Comparison of ENCODE assay signal across 8 cellular contexts in genomic region chr7:127392566-127393369, GRCh38. TPM values are rescaled to one million over a fixed set of nuclear protein-coding genes. Genes with fewer than 3 reads are reported as not detected.
DNase-seq lines count a peak whose midpoint lies in the region; ATAC-seq and TF ChIP-seq lines count a peak whose summit lies in the region.

ZNF800 (minus strand) TSS chr7:127392708; CDS start chr7:127391557, 1,151 bp downstream.

- peak within 1 kb of the TSS; percentile 98 for H3K27ac Mint-ChIP-seq in activated naive CD8-positive, alpha-beta T cell treated with anti-CD3 and anti-CD28 coated beads, Interleukin-2, amount 50 U/mL, for 24 hours

- H3K4me1 Mint-ChIP-seq in activated naive CD8-positive, alpha-beta T cell treated with anti-CD3 and anti-CD28 coated beads, Interleukin-2, amount 50 U/mL, for 24 hours, result peaks cover 69% of the 10 kb centered on the region

- peak; percentile 85 for ATAC-seq in HG02642 (IDR thresholded peaks at IDR 0.05; ENCODE audit: poor library complexity, unreplicated experiment)
- peak; percentile 86 for ATAC-seq in activated naive CD8-positive, alpha-beta T cell treated with anti-CD3 and anti-CD28 coated beads, Interleukin-2, amount 50 U/mL, for 24 hours
- peak; percentile 99 for ATAC-seq in Right ventricle myocardium superior (ENCODE audit: poor library complexity)

- peaks cover 32% of the 10 kb centered on the region for H3K36me3 Mint-ChIP-seq in activated naive CD8-positive, alpha-beta T cell treated with anti-CD3 and anti-CD28 coated beads, Interleukin-2, amount 50 U/mL, for 24 hours (ENCODE audit: low read depth)

- H3K9ac ChIP-seq in trophoblast cell (ENCODE audit: low read length), result peak within 1 kb of the TSS; percentile 96

- H3K27ac ChIP-seq in trophoblast cell (ENCODE audit: low read depth, low read length), result peak within 1 kb of the TSS; percentile 55
- H3K27ac ChIP-seq in tibial nerve, result peak within 1 kb of the TSS; percentile 94 to 98 (median 97)

- no CpG with 5 or more reads among the region's 67 CpGs for WGBS in trophoblast cell (ENCODE audit: extremely low coverage, insufficient coverage, insufficient read length)
- WGBS in tibial nerve, 2 donors, result 0 to 1% methylated on average over 29 to 46 of the region's 67 CpGs

- H3K27me3 ChIP-seq in trophoblast cell (ENCODE audit: insufficient read depth, low read length), result peaks cover 2% of the 10 kb centered on the region
- no peaks in the 10 kb centered on the region for H3K27me3 ChIP-seq in tibial nerve

- DNase-seq in GM12864 (ENCODE audit: low read depth), result peak; percentile 77
- peak; percentile 87 to 94 (median 93) for DNase-seq in NCI-H1417 (lab: John Stamatoyannopoulos, UW)
- peak; percentile 92 for DNase-seq in SW480 (ENCODE audit: low spot score)
- peak; percentile 92 for DNase-seq in activated naive CD8-positive, alpha-beta T cell treated with anti-CD3 and anti-CD28 coated beads, Interleukin-2, amount 50 U/mL, for 24 hours
- peak; percentile 93 for DNase-seq in Right ventricle myocardium superior
- peak; percentile 73 to 83 for DNase-seq in trophoblast cell
- DNase-seq in tibial nerve (ENCODE audit: low spot score in 2 of 2), result peak; percentile 70 to 81

- peak in 1 of 2 donors; percentile 95 for TF ChIP-seq EP300 in tibial nerve (IDR thresholded peaks at IDR 0.05)

- peak within 1 kb of the TSS; percentile 99 for H4K8ac ChIP-seq in trophoblast cell (ENCODE audit: low read depth, low read length)

- peak; percentile 85 to 94 for TF ChIP-seq POLR2A in tibial nerve (IDR thresholded peaks at IDR 0.05)

- peaks cover 3 to 5% of the 10 kb centered on the region in 2 experiments for H3K4me1 ChIP-seq in trophoblast cell (ENCODE audit: control insufficient read depth in 1 of 2, insufficient read depth in 2 of 2, low read length in 2 of 2)
- H3K4me1 ChIP-seq in tibial nerve, result peaks cover 0 to 40% (median 17%) of the 10 kb centered on the region in 4 donors

- H3K18ac ChIP-seq in trophoblast cell (ENCODE audit: low read length), result peak within 1 kb of the TSS; percentile 98

- peak within 1 kb of the TSS; percentile 93 for H3K4me2 ChIP-seq in trophoblast cell (ENCODE audit: low read length)

- peaks cover 12% of the 10 kb centered on the region for H3K9me3 Mint-ChIP-seq in activated naive CD8-positive, alpha-beta T cell treated with anti-CD3 and anti-CD28 coated beads, Interleukin-2, amount 50 U/mL, for 24 hours

- TF ChIP-seq CTCF in GM12864 (IDR thresholded peaks at IDR 0.05; ENCODE audit: low read depth, low read length, missing control alignments), result no peak
- peak in 2 of 5 experiments; percentile 11 to 33 for TF ChIP-seq CTCF in tibial nerve (IDR thresholded peaks at IDR 0.05)

- no peaks in the 10 kb centered on the region for H3K36me3 ChIP-seq in trophoblast cell (ENCODE audit: control insufficient read depth in 1 of 2, insufficient read depth in 2 of 2, low read length in 2 of 2)
- H3K36me3 ChIP-seq in tibial nerve, result peaks cover 0 to 13% (median 0%) of the 10 kb centered on the region in 3 donors

- H3K23ac ChIP-seq in trophoblast cell (ENCODE audit: low read length), result peak within 1 kb of the TSS; percentile 70

- peak within 1 kb of the TSS; percentile 89 for H4K91ac ChIP-seq in trophoblast cell (ENCODE audit: low read depth, low read length)

- peak within 1 kb of the TSS; percentile 94 for H4K12ac ChIP-seq in trophoblast cell (ENCODE audit: low read depth, low read length)

- H3K4me3 Mint-ChIP-seq in activated naive CD8-positive, alpha-beta T cell treated with anti-CD3 and anti-CD28 coated beads, Interleukin-2, amount 50 U/mL, for 24 hours, result peak within 1 kb of the TSS; percentile 95

- no peaks in the 10 kb centered on the region for H3K27me3 Mint-ChIP-seq in activated naive CD8-positive, alpha-beta T cell treated with anti-CD3 and anti-CD28 coated beads, Interleukin-2, amount 50 U/mL, for 24 hours

- H2AFZ ChIP-seq in trophoblast cell (ENCODE audit: insufficient read depth, low read length, poor library complexity), result peak within 1 kb of the TSS; percentile 92

- H3K4ac ChIP-seq in trophoblast cell (ENCODE audit: low read depth, low read length), result peak within 1 kb of the TSS; percentile 65

- H3K79me2 ChIP-seq in trophoblast cell (ENCODE audit: control insufficient read depth, insufficient read depth, low read length, poor library complexity), result peaks cover 13% of the 10 kb centered on the region

- H3K4me3 ChIP-seq in GM12864 (ENCODE audit: low read depth, low read length), result peak within 1 kb of the TSS; percentile 70
- peak within 1 kb of the TSS; percentile 97 for H3K4me3 ChIP-seq in trophoblast cell (ENCODE audit: low read depth, low read length)
- peak within 1 kb of the TSS; percentile 79 to 95 (median 94) for H3K4me3 ChIP-seq in tibial nerve

- peak within 1 kb of the TSS; percentile 68 for H2BK120ac ChIP-seq in trophoblast cell (ENCODE audit: insufficient read depth, low read length, poor library complexity)

- peak within 1 kb of the TSS; percentile 72 for H2BK5ac ChIP-seq in trophoblast cell (ENCODE audit: low read depth, low read length, poor library complexity)

- peaks cover 15% of the 10 kb centered on the region for H3K79me1 ChIP-seq in trophoblast cell (ENCODE audit: low read length)

- H3K14ac ChIP-seq in trophoblast cell (ENCODE audit: low read length), result peak within 1 kb of the TSS; percentile 90

- peak within 1 kb of the TSS; percentile 41 for H2AK5ac ChIP-seq in trophoblast cell (ENCODE audit: low read length)

- intact Hi-C loops in Right ventricle myocardium superior (cut with DNase I), result loop anchor here (10.0 kb wide), 1 partner anchor 192 kb away; the partner anchor contains the start of genes ARF5 and GCC1

- no peaks in the 10 kb centered on the region for H3K9me3 ChIP-seq in trophoblast cell (ENCODE audit: insufficient read depth, low read depth, low read length)
- H3K9me3 ChIP-seq in tibial nerve, result no peaks in the 10 kb centered on the region

- no peak within 1 kb of the TSS for H2BK12ac ChIP-seq in trophoblast cell (ENCODE audit: low read length)

RNA-seq across cellular contexts. Expression of gene ZNF800, which starts in this region (rescaled TPM):
- total RNA-seq in Right ventricle myocardium superior (17.6 TPM), tibial nerve (10 to 100 TPM; 27.3 to 50.0 (median 33.9) TPM)
- 21.1 and 23.8 TPM in 2 replicates for polyA plus RNA-seq in trophoblast cell (2013)

Comparison
In these comparisons a context has a peak if more than half of its experiments do, and no peak if none do; other contexts are left out.
1. Peak in every context shown above with its lines: DNase-seq, ATAC-seq, H3K4me3 ChIP-seq and H3K27ac ChIP-seq.